ENCODE assay signal across 2 cellular contexts in the genomic region with DNA sequence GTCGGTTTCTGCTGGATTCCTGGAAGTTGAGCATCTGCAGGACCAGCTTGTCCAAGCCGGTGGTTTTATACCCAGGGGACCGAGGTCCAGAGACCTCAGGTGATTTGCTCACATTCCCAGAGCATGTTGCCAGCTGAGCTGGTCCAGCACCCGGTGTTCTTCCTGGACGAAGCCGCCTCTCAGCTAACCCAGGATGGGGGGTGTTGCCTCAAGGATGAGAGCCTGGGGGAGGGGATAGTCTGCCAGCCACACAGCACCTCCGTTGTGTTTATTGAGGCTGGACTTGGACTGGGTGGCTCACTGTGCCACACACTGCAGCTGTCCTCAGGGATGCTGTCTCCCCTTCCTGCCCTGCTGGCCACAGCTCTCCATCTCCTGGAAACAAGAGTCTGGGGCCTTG.
TF ChIP-seq lines count a peak whose summit lies in the region.

No MANE protein-coding gene starts in this region.

TF ChIP-seq in SK-N-SH, 30 proteins besides CTCF, POLR2A, EP300 and RAD21 (continued from another document):
- TF ChIP-seq, protein P1, sequence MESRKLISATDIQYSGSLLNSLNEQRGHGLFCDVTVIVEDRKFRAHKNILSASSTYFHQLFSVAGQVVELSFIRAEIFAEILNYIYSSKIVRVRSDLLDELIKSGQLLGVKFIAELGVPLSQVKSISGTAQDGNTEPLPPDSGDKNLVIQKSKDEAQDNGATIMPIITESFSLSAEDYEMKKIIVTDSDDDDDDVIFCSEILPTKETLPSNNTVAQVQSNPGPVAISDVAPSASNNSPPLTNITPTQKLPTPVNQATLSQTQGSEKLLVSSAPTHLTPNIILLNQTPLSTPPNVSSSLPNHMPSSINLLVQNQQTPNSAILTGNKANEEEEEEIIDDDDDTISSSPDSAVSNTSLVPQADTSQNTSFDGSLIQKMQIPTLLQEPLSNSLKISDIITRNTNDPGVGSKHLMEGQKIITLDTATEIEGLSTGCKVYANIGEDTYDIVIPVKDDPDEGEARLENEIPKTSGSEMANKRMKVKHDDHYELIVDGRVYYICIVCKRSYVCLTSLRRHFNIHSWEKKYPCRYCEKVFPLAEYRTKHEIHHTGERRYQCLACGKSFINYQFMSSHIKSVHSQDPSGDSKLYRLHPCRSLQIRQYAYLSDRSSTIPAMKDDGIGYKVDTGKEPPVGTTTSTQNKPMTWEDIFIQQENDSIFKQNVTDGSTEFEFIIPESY (IDR thresholded peaks at IDR 0.05; ENCODE audit: borderline replicate concordance, low read depth), result no peak

TF ChIP-seq in SK-N-SH treated with all-trans-retinoic acid at 6 μM for 48 hours, 23 proteins besides CTCF, POLR2A, EP300 and RAD21 (continued from another document):
- TF ChIP-seq, protein P2, sequence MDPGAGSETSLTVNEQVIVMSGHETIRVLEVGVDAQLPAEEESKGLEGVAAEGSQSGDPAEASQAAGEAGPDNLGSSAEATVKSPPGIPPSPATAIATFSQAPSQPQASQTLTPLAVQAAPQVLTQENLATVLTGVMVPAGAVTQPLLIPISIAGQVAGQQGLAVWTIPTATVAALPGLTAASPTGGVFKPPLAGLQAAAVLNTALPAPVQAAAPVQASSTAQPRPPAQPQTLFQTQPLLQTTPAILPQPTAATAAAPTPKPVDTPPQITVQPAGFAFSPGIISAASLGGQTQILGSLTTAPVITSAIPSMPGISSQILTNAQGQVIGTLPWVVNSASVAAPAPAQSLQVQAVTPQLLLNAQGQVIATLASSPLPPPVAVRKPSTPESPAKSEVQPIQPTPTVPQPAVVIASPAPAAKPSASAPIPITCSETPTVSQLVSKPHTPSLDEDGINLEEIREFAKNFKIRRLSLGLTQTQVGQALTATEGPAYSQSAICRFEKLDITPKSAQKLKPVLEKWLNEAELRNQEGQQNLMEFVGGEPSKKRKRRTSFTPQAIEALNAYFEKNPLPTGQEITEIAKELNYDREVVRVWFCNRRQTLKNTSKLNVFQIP (CRISPR knock-in tag; IDR thresholded peaks at IDR 0.05; ENCODE audit: borderline replicate concordance, low read depth), result no peak
- TF ChIP-seq, protein P3, sequence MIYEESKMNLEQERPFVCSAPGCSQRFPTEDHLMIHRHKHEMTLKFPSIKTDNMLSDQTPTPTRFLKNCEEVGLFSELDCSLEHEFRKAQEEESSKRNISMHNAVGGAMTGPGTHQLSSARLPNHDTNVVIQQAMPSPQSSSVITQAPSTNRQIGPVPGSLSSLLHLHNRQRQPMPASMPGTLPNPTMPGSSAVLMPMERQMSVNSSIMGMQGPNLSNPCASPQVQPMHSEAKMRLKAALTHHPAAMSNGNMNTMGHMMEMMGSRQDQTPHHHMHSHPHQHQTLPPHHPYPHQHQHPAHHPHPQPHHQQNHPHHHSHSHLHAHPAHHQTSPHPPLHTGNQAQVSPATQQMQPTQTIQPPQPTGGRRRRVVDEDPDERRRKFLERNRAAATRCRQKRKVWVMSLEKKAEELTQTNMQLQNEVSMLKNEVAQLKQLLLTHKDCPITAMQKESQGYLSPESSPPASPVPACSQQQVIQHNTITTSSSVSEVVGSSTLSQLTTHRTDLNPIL (CRISPR knock-in tag; IDR thresholded peaks at IDR 0.05; ENCODE audit: low read depth), result no peak
- no peak for TF ChIP-seq SNAI2 (CRISPR knock-in tag; IDR thresholded peaks at IDR 0.05)
- no peak for TF ChIP-seq ZNF70 (CRISPR knock-in tag; IDR thresholded peaks at IDR 0.05)
- no peak for TF ChIP-seq CSDC2 (CRISPR knock-in tag; IDR thresholded peaks at IDR 0.05)
TF ChIP-seq in SK-N-SH treated with all-trans-retinoic acid at 6 μM for 48 hours: peak in this region for 0.
